In the genomic region with DNA sequence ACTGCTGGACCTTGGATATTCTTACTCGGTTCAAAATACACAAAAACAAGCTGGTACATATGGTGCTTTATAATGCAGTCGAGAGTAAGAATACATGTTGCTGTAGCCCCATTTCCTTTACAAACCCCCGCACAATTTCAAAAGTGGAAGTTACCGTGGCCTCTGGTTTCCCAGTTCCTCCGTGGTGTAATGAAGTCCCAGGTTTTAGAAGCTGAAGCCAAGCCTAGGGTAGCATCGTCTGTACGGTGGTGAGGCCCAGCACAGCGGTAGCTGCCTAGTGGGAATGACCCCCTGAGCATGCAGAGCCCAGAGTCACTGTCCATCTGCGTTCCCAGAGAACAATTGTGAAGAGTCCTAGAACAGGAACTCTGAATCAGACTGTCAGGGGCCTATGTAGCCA, we compare ENCODE assay signal across 19 cellular contexts.
DNase-seq lines count a peak whose midpoint lies in the region; ATAC-seq and TF ChIP-seq lines count a peak whose summit lies in the region.
"Had no signal": no experiment of that assay in that cellular context is flagged by ENCODE, and none has a peak within 500 bp of the region (broad histone marks: within the 10 kb centered on the region; RNA-seq: fewer than 3 reads in every experiment).

No MANE protein-coding gene starts in this region.

- no peaks in the 10 kb centered on the region for H3K9me3 Mint-ChIP-seq in chondrocyte (ENCODE audit: low read depth)
- H3K9me3 Mint-ChIP-seq in naive thymus-derived CD8-positive, alpha-beta T cell, result peaks cover 0 to 4% (median 0%) of the 10 kb centered on the region in 9 donors
- H3K9me3 Mint-ChIP-seq: activated naive CD4-positive, alpha-beta T cell treated with anti-CD3 and anti-CD28 coated beads, Interleukin-2, amount 50 U/mL, for 24 hours; memory B cell; natural killer cell; T-helper 1 cell treated with Interleukin-12 subunit alpha and Interleukin-12 subunit beta and Interleukin-4 antibody, amounts not matched to agents 30 μg/mL and 1 μg/mL, for 36 hours had no signal

- no peaks in the 10 kb centered on the region for H3K9me2 ChIP-seq in PC-9 (ENCODE audit: insufficient read depth)

- CTCF ChIA-PET in PC-9 (lab: Charles Lee), result no interaction called here

- H3K27ac Mint-ChIP-seq in chondrocyte (ENCODE audit: unreplicated experiment), result peak overlapping the region; percentile 43
- H3K27ac Mint-ChIP-seq in naive thymus-derived CD8-positive, alpha-beta T cell, result no peak overlapping the region
- H3K27ac Mint-ChIP-seq: activated naive CD4-positive, alpha-beta T cell treated with anti-CD3 and anti-CD28 coated beads, Interleukin-2, amount 50 U/mL, for 24 hours; memory B cell; natural killer cell; T-helper 1 cell treated with Interleukin-12 subunit alpha and Interleukin-12 subunit beta and Interleukin-4 antibody, amounts not matched to agents 30 μg/mL and 1 μg/mL, for 36 hours had no signal

- no peaks in the 10 kb centered on the region for H4K20me1 ChIP-seq in PC-9 (ENCODE audit: insufficient read depth)

- no peak overlapping the region for H2AFZ ChIP-seq in PC-9

- no peaks in the 10 kb centered on the region for H3F3A ChIP-seq in PC-9 (ENCODE audit: insufficient read depth, low read depth)

- TF ChIP-seq CTCF in chondrocyte (IDR thresholded peaks at IDR 0.05) (no peak), PC-9 (conservative IDR thresholded peaks at IDR 0.05) (no peak)

- DNase-seq in CD1c-positive myeloid dendritic cell (ENCODE audit: extremely low spot score) (peak; percentile 16), NCI-H69 (lab: John Stamatoyannopoulos, UW) (peak; percentile 45), chondrocyte (ENCODE audit: low spot score) (no peak), PC-9 (no peak), OCI-M2 (lab: John Stamatoyannopoulos, UW; ENCODE audit: unreplicated experiment) (no peak)
- DNase-seq in naive thymus-derived CD8-positive, alpha-beta T cell, result no peak
- DNase-seq: activated CD4-positive, CD25-positive, alpha-beta regulatory T cell; activated T-cell treated with anti-CD3 and anti-CD28 coated beads, Interleukin-2, amount 50 U/mL, for 48 hours; EL; natural killer cell; SHP77; stimulated activated CD4-positive, alpha-beta T cell treated with anti-CD3 and anti-CD28 coated beads, Interleukin-4, amount 100 ng/mL, for 24 hours; uterus had no signal

- no TSS peak for BruUV-seq in PC-9 (replicated peaks; lab: Mats Ljungman, UMichigan)

- intact Hi-C loops in PC-9 (cut with micrococcal nuclease; ENCODE audit: unreplicated experiment), result no loop called here

- H3K4me1 ChIP-seq in PC-9 (replicated peaks; ENCODE audit: insufficient read depth), result no peaks in the 10 kb centered on the region
- H3K4me1 ChIP-seq: uterus had no signal

- no peak overlapping the region for H3K4me3 ChIP-seq in PC-9
- H3K4me3 ChIP-seq: smooth muscle cell, uterus had no signal

- H3K36me3 Mint-ChIP-seq in chondrocyte (ENCODE audit: low read depth), result no peaks in the 10 kb centered on the region
- no peaks in the 10 kb centered on the region for H3K36me3 Mint-ChIP-seq in naive thymus-derived CD8-positive, alpha-beta T cell
- H3K36me3 Mint-ChIP-seq: activated naive CD4-positive, alpha-beta T cell treated with anti-CD3 and anti-CD28 coated beads, Interleukin-2, amount 50 U/mL, for 24 hours; memory B cell; natural killer cell had no signal

- no peaks in the 10 kb centered on the region for H3K36me3 ChIP-seq in PC-9 (ENCODE audit: low read depth)
- H3K36me3 ChIP-seq: uterus had no signal

- ATAC-seq in GM21786 (IDR thresholded peaks at IDR 0.05; ENCODE audit: unreplicated experiment) (peak; percentile 36), HG03521 (IDR thresholded peaks at IDR 0.05; ENCODE audit: unreplicated experiment) (no peak)
- ATAC-seq in naive thymus-derived CD8-positive, alpha-beta T cell, result no peak
- ATAC-seq: natural killer cell had no signal

- no peak overlapping the region for H3K27ac ChIP-seq in PC-9
- H3K27ac ChIP-seq: uterus had no signal

- no peaks in the 10 kb centered on the region for H3K27me3 Mint-ChIP-seq in chondrocyte (ENCODE audit: low read depth)
- no peaks in the 10 kb centered on the region for H3K27me3 Mint-ChIP-seq in naive thymus-derived CD8-positive, alpha-beta T cell
- H3K27me3 Mint-ChIP-seq: activated naive CD4-positive, alpha-beta T cell treated with anti-CD3 and anti-CD28 coated beads, Interleukin-2, amount 50 U/mL, for 24 hours had no signal

- POLR2A ChIA-PET in PC-9 (lab: Charles Lee; ENCODE audit: unreplicated experiment), result no interaction called here
- POLR2A ChIA-PET in naive thymus-derived CD8-positive, alpha-beta T cell (lab: Charles Lee), result no interaction called here

- no peak overlapping the region for H3K4me3 Mint-ChIP-seq in chondrocyte (ENCODE audit: unreplicated experiment)
- no peak overlapping the region for H3K4me3 Mint-ChIP-seq in naive thymus-derived CD8-positive, alpha-beta T cell
- H3K4me3 Mint-ChIP-seq: activated naive CD4-positive, alpha-beta T cell treated with anti-CD3 and anti-CD28 coated beads, Interleukin-2, amount 50 U/mL, for 24 hours; memory B cell; natural killer cell; T-helper 1 cell treated with Interleukin-12 subunit alpha and Interleukin-12 subunit beta and Interleukin-4 antibody, amounts not matched to agents 30 μg/mL and 1 μg/mL, for 36 hours had no signal

- no peaks in the 10 kb centered on the region for H3K9me3 ChIP-seq in PC-9 (ENCODE audit: insufficient read depth, low read depth)
- H3K9me3 ChIP-seq: uterus had no signal

- H3K4me1 Mint-ChIP-seq in chondrocyte (ENCODE audit: low read depth), result peaks cover 15% of the 10 kb centered on the region
- no peaks in the 10 kb centered on the region for H3K4me1 Mint-ChIP-seq in naive thymus-derived CD8-positive, alpha-beta T cell
- H3K4me1 Mint-ChIP-seq: activated naive CD4-positive, alpha-beta T cell treated with anti-CD3 and anti-CD28 coated beads, Interleukin-2, amount 50 U/mL, for 24 hours; memory B cell; natural killer cell had no signal

- no peaks in the 10 kb centered on the region for H3K79me2 ChIP-seq in PC-9 (ENCODE audit: low read depth)

- no peak overlapping the region for H3K4me2 ChIP-seq in PC-9
- H3K4me2 ChIP-seq: smooth muscle cell had no signal

- no peaks in the 10 kb centered on the region for H3K27me3 ChIP-seq in PC-9 (ENCODE audit: insufficient read depth, low read depth)
- H3K27me3 ChIP-seq: uterus had no signal

Comparison
In these comparisons a context has a peak if more than half of its experiments do, and no peak if none do; other contexts are left out.
1. DNase-seq: peak in CD1c-positive myeloid dendritic cell (single experiment) and NCI-H69 (single experiment); none in chondrocyte (single experiment), PC-9 (0 of 2), OCI-M2 (single experiment) and naive thymus-derived CD8-positive, alpha-beta T cell (0 of 10).